ENCODE assay signal across 8 cellular contexts in genomic region chr6:11374036-11375010, GRCh38.
DNase-seq lines count a peak whose midpoint lies in the region; ATAC-seq and TF ChIP-seq lines count a peak whose summit lies in the region.

No MANE protein-coding gene starts in this region.

- peak; percentile 92 for DNase-seq in GM12865 (ENCODE audit: low read depth)
- no peak for DNase-seq in effector memory CD8-positive, alpha-beta T cell
- DNase-seq in NCI-H2107 treated with DMSO at 0.1 percent for 48 hours (lab: John Stamatoyannopoulos, UW; ENCODE audit: unreplicated experiment), result no peak
- DNase-seq in endodermal cell, result no peak
- DNase-seq in osteoblast (ENCODE audit: insufficient read length, low spot score, missing footprints), result no peak
- DNase-seq in neural progenitor cell (ENCODE audit: low spot score), result no peak

- WGBS in endodermal cell (ENCODE audit: insufficient coverage in 1 of 2, insufficient read length in 1 of 2), 2 experiments, result 88 to 100% methylated on average over 3 to 4 of the region's 4 CpGs

- H3K4me1 ChIP-seq in endodermal cell (ENCODE audit: control insufficient read depth, insufficient read depth, low read length) (no peaks in the 10 kb centered on the region), osteoblast (ENCODE audit: insufficient read depth, low read length) (no peaks in the 10 kb centered on the region), neural progenitor cell (no peaks in the 10 kb centered on the region)

- H3K9me3 ChIP-seq in endodermal cell (ENCODE audit: control insufficient read depth, low read length) (peaks cover 21% of the 10 kb centered on the region), osteoblast (ENCODE audit: low read depth, low read length) (no peaks in the 10 kb centered on the region), neural progenitor cell (ENCODE audit: low read depth) (no peaks in the 10 kb centered on the region)

- H3K4me2 ChIP-seq in osteoblast (ENCODE audit: insufficient read depth, low read length) (no peak overlapping the region), neural progenitor cell (no peak overlapping the region)

- H3K36me3 Mint-ChIP-seq in effector memory CD8-positive, alpha-beta T cell (ENCODE audit: insufficient read depth), result peaks cover 20% of the 10 kb centered on the region
- H3K36me3 Mint-ChIP-seq in endodermal cell (ENCODE audit: low read depth), result peaks cover 3% of the 10 kb centered on the region
- H3K36me3 Mint-ChIP-seq in neural progenitor cell, result no peaks in the 10 kb centered on the region

- H2AFZ ChIP-seq in osteoblast (ENCODE audit: low read length), result no peak overlapping the region
- no peak overlapping the region for H2AFZ ChIP-seq in neural progenitor cell (replicated peaks)

- no peak overlapping the region for H3K4me3 Mint-ChIP-seq in effector memory CD8-positive, alpha-beta T cell
- H3K4me3 Mint-ChIP-seq in endodermal cell (no peak overlapping the region), neural progenitor cell (no peak overlapping the region)

- H3K27ac ChIP-seq in endodermal cell (ENCODE audit: low read depth, low read length), result no peak overlapping the region
- no peak overlapping the region for H3K27ac ChIP-seq in osteoblast (ENCODE audit: low read depth, low read length)
- no peak overlapping the region for H3K27ac ChIP-seq in neural progenitor cell

- H3K4me3 ChIP-seq in GM12865 (ENCODE audit: low read depth, low read length) (no peak overlapping the region; the same call in 1 of the 2 replicates), endodermal cell (ENCODE audit: low read length) (no peak overlapping the region), osteoblast (ENCODE audit: insufficient read depth, low read length) (no peak overlapping the region), neural progenitor cell (no peak overlapping the region)

- H3K36me3 ChIP-seq in endodermal cell (ENCODE audit: control insufficient read depth, insufficient read depth, low read length), result no peaks in the 10 kb centered on the region
- no peaks in the 10 kb centered on the region for H3K36me3 ChIP-seq in osteoblast (ENCODE audit: insufficient read depth, low read length)
- no peaks in the 10 kb centered on the region for H3K36me3 ChIP-seq in neural progenitor cell

- peak overlapping the region in 1 of 2 donors; percentile 36 for H3K27ac Mint-ChIP-seq in effector memory CD8-positive, alpha-beta T cell
- H3K27ac Mint-ChIP-seq in endodermal cell, result no peak overlapping the region
- no peak overlapping the region for H3K27ac Mint-ChIP-seq in neural progenitor cell

- H3K79me2 ChIP-seq in osteoblast (ENCODE audit: insufficient read depth, low read length) (no peaks in the 10 kb centered on the region), neural progenitor cell (ENCODE audit: low read depth) (no peaks in the 10 kb centered on the region)

- peaks cover 44 to 67% of the 10 kb centered on the region in 2 donors for H3K4me1 Mint-ChIP-seq in effector memory CD8-positive, alpha-beta T cell (ENCODE audit: low read depth in 2 of 2)
- peaks cover 7% of the 10 kb centered on the region for H3K4me1 Mint-ChIP-seq in endodermal cell
- H3K4me1 Mint-ChIP-seq in neural progenitor cell, result no peaks in the 10 kb centered on the region

- no peaks in the 10 kb centered on the region for H4K20me1 ChIP-seq in osteoblast (ENCODE audit: insufficient read depth, low read length)
- no peaks in the 10 kb centered on the region for H4K20me1 ChIP-seq in neural progenitor cell (ENCODE audit: low read depth)

- no peaks in the 10 kb centered on the region for H3K27me3 ChIP-seq in endodermal cell (ENCODE audit: control insufficient read depth, insufficient read depth, low read length, poor library complexity, severe bottlenecking)
- H3K27me3 ChIP-seq in osteoblast (ENCODE audit: insufficient read depth, low read length), result no peaks in the 10 kb centered on the region
- H3K27me3 ChIP-seq in neural progenitor cell, result no peaks in the 10 kb centered on the region

- peak; percentile 94 for ATAC-seq in GM21360 (IDR thresholded peaks at IDR 0.05; ENCODE audit: unreplicated experiment)
- peak; percentile 90 for ATAC-seq in HG03521 (IDR thresholded peaks at IDR 0.05; ENCODE audit: unreplicated experiment)
- ATAC-seq in effector memory CD8-positive, alpha-beta T cell (replicated peaks), result peak; percentile 56

- no peak for TF ChIP-seq CTCF in GM12865 (IDR thresholded peaks at IDR 0.05; ENCODE audit: insufficient read depth, low read depth, low read length, missing control alignments)
- TF ChIP-seq CTCF in endodermal cell (conservative IDR thresholded peaks at IDR 0.05), result no peak
- TF ChIP-seq CTCF in osteoblast (IDR thresholded peaks at IDR 0.05; ENCODE audit: extremely low read depth, low read depth, low read length), result no peak
- TF ChIP-seq CTCF in neural progenitor cell (IDR thresholded peaks at IDR 0.05), result no peak

- H3K27me3 Mint-ChIP-seq in effector memory CD8-positive, alpha-beta T cell, result no peaks in the 10 kb centered on the region
- H3K27me3 Mint-ChIP-seq in endodermal cell (ENCODE audit: insufficient read depth) (no peaks in the 10 kb centered on the region), neural progenitor cell (ENCODE audit: insufficient read depth, low read depth) (peaks cover 7% of the 10 kb centered on the region)

- no peaks in the 10 kb centered on the region for H3K9me3 Mint-ChIP-seq in effector memory CD8-positive, alpha-beta T cell
- peaks cover 27% of the 10 kb centered on the region for H3K9me3 Mint-ChIP-seq in endodermal cell
- H3K9me3 Mint-ChIP-seq in neural progenitor cell, result peaks cover 22% of the 10 kb centered on the region

- H3F3A ChIP-seq in neural progenitor cell (ENCODE audit: low read depth), result no peaks in the 10 kb centered on the region

- H3K9ac ChIP-seq in endodermal cell (ENCODE audit: extremely low read depth, low read length, poor library complexity, severe bottlenecking), result no peak overlapping the region
- no peak overlapping the region for H3K9ac ChIP-seq in neural progenitor cell
